8 cellular contexts compared by ENCODE assay signal in genomic region chr13:97952831-97953230, GRCh38. TPM values are rescaled to one million over a fixed set of nuclear protein-coding genes. Genes with fewer than 3 reads are reported as not detected.
A peak's percentile ranks its signal among the peaks of the same experiment; 100 is the strongest.
DNase-seq lines count a peak whose midpoint lies in the region; ATAC-seq, FAIRE-seq and TF ChIP-seq lines count a peak whose summit lies in the region.
"Not testable (repeated sequence)": the region's sequence is repeated elsewhere in the genome, so short reads cannot be mapped to it uniquely, and the experiment has no call there.

No MANE protein-coding gene starts in this region.

- H3K27me3 Mint-ChIP-seq in astrocyte (ENCODE audit: low read depth, unreplicated experiment) = not testable (repeated sequence)

- peak; percentile 18 for DNase-seq in GM12864 (ENCODE audit: low read depth)
- DNase-seq in NAMALWA (ENCODE audit: low spot score) = peak; percentile 54
- not testable (repeated sequence) for DNase-seq in astrocyte (ENCODE audit: low read depth)

- not testable (repeated sequence) for TF ChIP-seq CTCF in GM12864 (IDR thresholded peaks at IDR 0.05; ENCODE audit: low read depth, low read length, missing control alignments); astrocyte (IDR thresholded peaks at IDR 0.05; ENCODE audit: insufficient read depth, low read depth, low read length)

- not testable (repeated sequence) for H3K9ac ChIP-seq in astrocyte (ENCODE audit: low read length)

- not testable (repeated sequence) for H3K36me3 ChIP-seq in astrocyte (ENCODE audit: insufficient read depth, low read length)

- H3K79me2 ChIP-seq in astrocyte (ENCODE audit: insufficient read depth, low read length) = not testable (repeated sequence)

- H3K27me3 ChIP-seq in astrocyte (ENCODE audit: insufficient read depth, low read length) = not testable (repeated sequence)

- peak overlapping the region; percentile 21 for H3K27ac ChIP-seq in astrocyte (ENCODE audit: low read depth, low read length)

- H3K9me3 Mint-ChIP-seq in astrocyte (ENCODE audit: unreplicated experiment) = not testable (repeated sequence)

- H3K4me3 ChIP-seq in GM12864 (ENCODE audit: low read depth, low read length); astrocyte (ENCODE audit: insufficient read depth, low read depth, low read length): not testable (repeated sequence)

- not testable (repeated sequence) for H3K4me1 ChIP-seq in astrocyte (ENCODE audit: insufficient read depth, low read length)

- not testable (repeated sequence) for FAIRE-seq in astrocyte (lab: Jason Lieb, UNC)

- not testable (repeated sequence) for H3K4me2 ChIP-seq in astrocyte (ENCODE audit: low read length)

- H4K20me1 ChIP-seq in astrocyte (ENCODE audit: insufficient read depth, low read length) = not testable (repeated sequence)

- H3K27ac Mint-ChIP-seq in astrocyte (ENCODE audit: unreplicated experiment) = not testable (repeated sequence)

- H3K4me3 Mint-ChIP-seq in astrocyte (ENCODE audit: unreplicated experiment) = not testable (repeated sequence)

- not testable (repeated sequence) for H3K9me3 ChIP-seq in astrocyte (ENCODE audit: insufficient read depth, low read depth, low read length)

- H2AFZ ChIP-seq in astrocyte (ENCODE audit: low read depth, low read length) = not testable (repeated sequence)

- not testable (repeated sequence) for H3K4me1 Mint-ChIP-seq in astrocyte (ENCODE audit: low read depth, unreplicated experiment)

- not testable (repeated sequence) for H3K36me3 Mint-ChIP-seq in astrocyte (ENCODE audit: low read depth, unreplicated experiment)

- ATAC-seq in GM19023 (IDR thresholded peaks at IDR 0.05; ENCODE audit: unreplicated experiment) = peak; percentile 78
- peak; percentile 65 for ATAC-seq in GM21423 (IDR thresholded peaks at IDR 0.05; ENCODE audit: unreplicated experiment)
- peak; percentile 61 for ATAC-seq in HG02571 (IDR thresholded peaks at IDR 0.05; ENCODE audit: unreplicated experiment)
- ATAC-seq in HG03039 (IDR thresholded peaks at IDR 0.05; ENCODE audit: unreplicated experiment) = peak; percentile 65
- ATAC-seq in HG03354 (IDR thresholded peaks at IDR 0.05; ENCODE audit: poor library complexity, severe bottlenecking, unreplicated experiment) = peak; percentile 88

RNA-seq across cellular contexts. Expression of gene IPO5, which starts 0.6 kb away (rescaled TPM):
- total RNA-seq in astrocyte = 137 and 154 TPM in 2 replicates
